In the genomic region with DNA sequence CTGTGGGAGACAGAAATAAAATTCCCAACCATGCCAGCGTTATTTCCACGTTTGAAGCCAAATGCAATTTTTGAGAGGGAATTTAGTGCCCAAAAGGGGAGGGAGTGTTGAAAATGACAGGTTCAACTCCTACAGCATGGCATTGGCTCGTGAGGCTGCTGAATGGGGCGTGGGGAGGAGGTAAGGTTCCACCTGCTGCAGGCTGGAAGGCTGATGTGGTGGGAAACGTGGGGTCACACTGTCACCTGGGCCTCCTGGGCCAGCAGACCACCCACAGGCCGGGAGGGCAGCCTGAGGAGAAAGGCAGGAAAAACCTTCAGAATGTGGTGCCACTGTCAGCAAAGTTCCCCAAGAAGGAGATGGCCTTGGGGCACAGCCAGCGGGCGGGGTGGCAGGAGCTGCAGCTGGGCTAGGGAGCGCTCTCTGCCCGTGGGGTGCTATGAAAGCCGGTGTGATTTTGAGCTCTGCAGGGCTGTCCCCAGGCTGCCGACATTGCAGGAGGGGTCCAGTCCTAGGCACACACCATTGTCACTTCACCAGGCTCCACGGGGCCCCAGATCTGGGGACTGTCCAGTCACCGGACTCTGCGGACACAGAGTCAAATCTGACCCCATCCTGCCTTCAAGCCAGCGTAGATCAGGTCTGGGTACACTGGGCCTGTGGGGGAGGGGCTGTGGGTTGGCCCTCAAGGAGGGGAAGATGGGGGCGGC, we compare ENCODE assay signal across 24 cellular contexts. TPM values are rescaled to one million over a fixed set of nuclear protein-coding genes. Genes with fewer than 3 reads are reported as not detected.
DNase-seq lines count a peak whose midpoint lies in the region; ATAC-seq, FAIRE-seq and TF ChIP-seq lines count a peak whose summit lies in the region.
"Had no signal": no experiment of that assay in that cellular context is flagged by ENCODE, and none has a peak within 500 bp of the region (broad histone marks: within the 10 kb centered on the region; RNA-seq: fewer than 3 reads in every experiment).

No MANE protein-coding gene starts in this region.

- DNase-seq in natural killer cell treated with Interleukin-12 subunit alpha and Interleukin-12 subunit beta and Interleukin-15 and Interleukin-18, amount 100 ng/mL, for 72 hours (ENCODE audit: low spot score) = no peak
- DNase-seq in natural killer cell (no peak), colonic mucosa (peak; percentile 13), pancreas (peak in 2 of 6 donors; percentile 58 to 60), activated gamma-delta T cell (lab: John Stamatoyannopoulos, UW) (no peak)
- no peak for DNase-seq in effector memory CD8-positive, alpha-beta T cell
- DNase-seq in CD4-positive, alpha-beta memory T cell = no peak
- DNase-seq in effector CD8-positive, alpha-beta T cell (lab: John Stamatoyannopoulos, UW) = no peak
- DNase-seq: activated CD4-positive, alpha-beta T cell treated with anti-CD3 and anti-CD28 coated beads, Interleukin-2, amount 50 U/mL, for 1 hour; brain microvascular endothelial cell; Calu3; esophagus squamous epithelium; gastrocnemius medialis; hypothalamus; NCI-H1092; NCI-H187 treated with DMSO at 0.1 percent for 48 hours; T-helper 9 cell; uterus had no signal

- H3K9me3 ChIP-seq in colonic mucosa = no peaks in the 10 kb centered on the region
- no peaks in the 10 kb centered on the region for H3K9me3 ChIP-seq in pancreas
- no peaks in the 10 kb centered on the region for H3K9me3 ChIP-seq in CD4-positive, alpha-beta memory T cell (ENCODE audit: control insufficient read depth in 1 of 2, low read length in 2 of 2)
- H3K9me3 ChIP-seq: esophagus squamous epithelium, gastrocnemius medialis, psoas muscle, uterus had no signal

- CTCF ChIA-PET in CD4-positive, alpha-beta memory T cell (lab: Charles Lee; ENCODE audit: partially characterized antibody) = no interaction called here

- no peaks in the 10 kb centered on the region for H3K9me3 Mint-ChIP-seq in natural killer cell treated with Interleukin-12 subunit alpha and Interleukin-12 subunit beta and Interleukin-15 and Interleukin-18, amount 100 ng/mL, for 72 hours
- no peaks in the 10 kb centered on the region for H3K9me3 Mint-ChIP-seq in natural killer cell
- H3K9me3 Mint-ChIP-seq in effector memory CD8-positive, alpha-beta T cell = no peaks in the 10 kb centered on the region
- H3K9me3 Mint-ChIP-seq in CD4-positive, alpha-beta memory T cell = peaks cover 0 to 7% (median 0%) of the 10 kb centered on the region in 8 donors
- H3K9me3 Mint-ChIP-seq: IgD-negative memory B cell had no signal

- no peak for TF ChIP-seq CTCF in natural killer cell (IDR thresholded peaks at IDR 0.05)
- no peak for TF ChIP-seq CTCF in colonic mucosa (IDR thresholded peaks at IDR 0.05)
- no peak for TF ChIP-seq CTCF in pancreas (IDR thresholded peaks at IDR 0.05)

- POLR2A ChIA-PET in CD4-positive, alpha-beta memory T cell (lab: Charles Lee; ENCODE audit: partially characterized antibody) = no interaction called here

- H3K27me3 Mint-ChIP-seq in natural killer cell treated with Interleukin-12 subunit alpha and Interleukin-12 subunit beta and Interleukin-15 and Interleukin-18, amount 100 ng/mL, for 72 hours = no peaks in the 10 kb centered on the region
- no peaks in the 10 kb centered on the region for H3K27me3 Mint-ChIP-seq in natural killer cell (ENCODE audit: low read depth in 2 of 2)
- peaks cover 0 to under 1% of the 10 kb centered on the region in 2 donors for H3K27me3 Mint-ChIP-seq in effector memory CD8-positive, alpha-beta T cell
- H3K27me3 Mint-ChIP-seq in CD4-positive, alpha-beta memory T cell = peaks cover 0 to 1% of the 10 kb centered on the region in 2 donors

- H3K27me3 ChIP-seq in colonic mucosa = no peaks in the 10 kb centered on the region
- H3K27me3 ChIP-seq in pancreas = no peaks in the 10 kb centered on the region
- H3K27me3 ChIP-seq in CD4-positive, alpha-beta memory T cell (ENCODE audit: insufficient read depth, low read length) = no peaks in the 10 kb centered on the region
- H3K27me3 ChIP-seq: brain microvascular endothelial cell, gastrocnemius medialis, uterus had no signal

- H3K36me3 Mint-ChIP-seq in natural killer cell treated with Interleukin-12 subunit alpha and Interleukin-12 subunit beta and Interleukin-15 and Interleukin-18, amount 100 ng/mL, for 72 hours = no peaks in the 10 kb centered on the region
- H3K36me3 Mint-ChIP-seq in natural killer cell = no peaks in the 10 kb centered on the region
- H3K36me3 Mint-ChIP-seq in effector memory CD8-positive, alpha-beta T cell (ENCODE audit: insufficient read depth) = no peaks in the 10 kb centered on the region
- no peaks in the 10 kb centered on the region for H3K36me3 Mint-ChIP-seq in CD4-positive, alpha-beta memory T cell
- H3K36me3 Mint-ChIP-seq: IgD-negative memory B cell had no signal

- no peak for FAIRE-seq in pancreas (lab: Jason Lieb, UNC)
- FAIRE-seq: colon, GM12891 had no signal

- no peak overlapping the region for H3K4me3 ChIP-seq in colonic mucosa
- no peak overlapping the region for H3K4me3 ChIP-seq in pancreas
- no peak overlapping the region for H3K4me3 ChIP-seq in CD4-positive, alpha-beta memory T cell (ENCODE audit: low read length in 2 of 2)
- H3K4me3 ChIP-seq: esophagus squamous epithelium, gastrocnemius medialis, psoas muscle, uterus had no signal

- no peaks in the 10 kb centered on the region for H3K36me3 ChIP-seq in colonic mucosa
- H3K36me3 ChIP-seq in pancreas = no peaks in the 10 kb centered on the region
- H3K36me3 ChIP-seq in CD4-positive, alpha-beta memory T cell (ENCODE audit: insufficient read depth, low read length) = no peaks in the 10 kb centered on the region
- H3K36me3 ChIP-seq: brain microvascular endothelial cell, esophagus squamous epithelium, gastrocnemius medialis, uterus had no signal

- WGBS in pancreas, 2 donors = 81 to 92% methylated on average over 17 of the region's 17 CpGs

- intact Hi-C loops in natural killer cell (cut with micrococcal nuclease) (no loop called here), colonic mucosa (cut with DNase I) (no loop called here), pancreas (cut with DNase I) (no loop called here)
- intact Hi-C loops in CD4-positive, alpha-beta memory T cell (cut with micrococcal nuclease) = no loop called here

- peak; percentile 9 to 43 for ATAC-seq in natural killer cell treated with Interleukin-12 subunit alpha and Interleukin-12 subunit beta and Interleukin-15 and Interleukin-18, amount 100 ng/mL, for 72 hours
- ATAC-seq in natural killer cell = no peak
- peak; percentile 19 to 63 (median 46) for ATAC-seq in pancreas
- ATAC-seq in effector memory CD8-positive, alpha-beta T cell (replicated peaks) = no peak

- H3K4me1 Mint-ChIP-seq in natural killer cell treated with Interleukin-12 subunit alpha and Interleukin-12 subunit beta and Interleukin-15 and Interleukin-18, amount 100 ng/mL, for 72 hours (ENCODE audit: low read depth in 2 of 2) = no peaks in the 10 kb centered on the region
- H3K4me1 Mint-ChIP-seq in natural killer cell = no peaks in the 10 kb centered on the region
- peaks cover 0 to 3% of the 10 kb centered on the region in 2 donors for H3K4me1 Mint-ChIP-seq in effector memory CD8-positive, alpha-beta T cell (ENCODE audit: low read depth in 2 of 2)
- H3K4me1 Mint-ChIP-seq in CD4-positive, alpha-beta memory T cell = no peaks in the 10 kb centered on the region

- H3K27ac Mint-ChIP-seq in natural killer cell treated with Interleukin-12 subunit alpha and Interleukin-12 subunit beta and Interleukin-15 and Interleukin-18, amount 100 ng/mL, for 72 hours = no peak overlapping the region
- H3K27ac Mint-ChIP-seq in natural killer cell = no peak overlapping the region
- peak overlapping the region in 1 of 2 donors; percentile 49 for H3K27ac Mint-ChIP-seq in effector memory CD8-positive, alpha-beta T cell
- H3K27ac Mint-ChIP-seq in CD4-positive, alpha-beta memory T cell = no peak overlapping the region
- H3K27ac Mint-ChIP-seq: endodermal cell, IgD-negative memory B cell had no signal

- H3K4me3 Mint-ChIP-seq in natural killer cell treated with Interleukin-12 subunit alpha and Interleukin-12 subunit beta and Interleukin-15 and Interleukin-18, amount 100 ng/mL, for 72 hours = no peak overlapping the region
- H3K4me3 Mint-ChIP-seq in natural killer cell = no peak overlapping the region
- H3K4me3 Mint-ChIP-seq in effector memory CD8-positive, alpha-beta T cell = no peak overlapping the region
- no peak overlapping the region for H3K4me3 Mint-ChIP-seq in CD4-positive, alpha-beta memory T cell
- H3K4me3 Mint-ChIP-seq: endodermal cell, IgD-negative memory B cell had no signal

- no peaks in the 10 kb centered on the region for H3K4me1 ChIP-seq in colonic mucosa
- H3K4me1 ChIP-seq in pancreas = peaks cover 0 to 12% (median 0%) of the 10 kb centered on the region in 3 donors
- H3K4me1 ChIP-seq in CD4-positive, alpha-beta memory T cell (ENCODE audit: insufficient read depth, low read length) = no peaks in the 10 kb centered on the region
- H3K4me1 ChIP-seq: esophagus squamous epithelium, uterus had no signal

- H3K9ac ChIP-seq in colonic mucosa (ENCODE audit: low read depth in 2 of 2, low read length in 2 of 2) = no peak overlapping the region

- H3K27ac ChIP-seq in colonic mucosa (no peak overlapping the region), pancreas (no peak overlapping the region)
- no peak overlapping the region for H3K27ac ChIP-seq in CD4-positive, alpha-beta memory T cell (ENCODE audit: low read depth, low read length)
- H3K27ac ChIP-seq: brain microvascular endothelial cell, C4-2B, esophagus squamous epithelium, uterus had no signal

RNA-seq across cellular contexts. Expression of gene MSANTD1, which starts 19.6 kb away (rescaled TPM):
- total RNA-seq in natural killer cell treated with Interleukin-12 subunit alpha and Interleukin-12 subunit beta and Interleukin-15 and Interleukin-18, amount 100 ng/mL, for 72 hours = 1 to 10 TPM; 1.8 to 2.0 TPM
- 1 to 10 TPM in 2 of 3 donors, under 1 TPM in 1; 0.54 to 2.2 (median 1.8) TPM for total RNA-seq in natural killer cell
- 1 to 10 TPM in 1 of 2 donors, under 1 TPM in 1; 0.40 to 1.3 TPM for total RNA-seq in colonic mucosa
- 1 to 10 TPM in 2 of 6 donors, under 1 TPM in 4; 0.54 to 1.6 (median 0.88) TPM for total RNA-seq in pancreas
- polyA plus RNA-seq in pancreas = 1 to 10 TPM; 1.3 to 2.9 TPM
- 1 to 10 TPM; 2.0 to 2.2 TPM for total RNA-seq in CD4-positive, alpha-beta memory T cell
- under 1 TPM in 1 of 2 donors, not detected in 1; 0.08 TPM for polyA plus RNA-seq in CD4-positive, alpha-beta memory T cell
- polyA plus RNA-seq: IgD-negative memory B cell had no signal

RNA-seq across cellular contexts. Expression of gene RGS12, which starts 24.3 kb away (rescaled TPM):
- 1 to 10 TPM; 1.9 to 7.0 TPM for total RNA-seq in natural killer cell treated with Interleukin-12 subunit alpha and Interleukin-12 subunit beta and Interleukin-15 and Interleukin-18, amount 100 ng/mL, for 72 hours
- 10 to 100 TPM; 10.5 to 12.3 (median 10.6) TPM for total RNA-seq in natural killer cell
- total RNA-seq in colonic mucosa = 10 to 100 TPM; 18.0 to 25.7 TPM
- 10 to 100 TPM in 2 of 6 donors, 1 to 10 TPM in 4; 4.6 to 19.4 (median 8.3) TPM for total RNA-seq in pancreas
- polyA plus RNA-seq in pancreas = 10 to 100 TPM; 21.3 to 21.6 TPM
- 10 to 100 TPM in 1 of 2 experiments, 1 to 10 TPM in 1; 9.7 to 10.6 TPM for total RNA-seq in CD4-positive, alpha-beta memory T cell
- 1 to 10 TPM in 1 of 2 donors, under 1 TPM in 1; 0.93 to 2.3 TPM for polyA plus RNA-seq in CD4-positive, alpha-beta memory T cell

Comparison
In these comparisons a context has a peak if more than half of its experiments do, and no peak if none do; other contexts are left out.
1. ATAC-seq: peak in natural killer cell treated with Interleukin-12 subunit alpha and Interleukin-12 subunit beta and Interleukin-15 and Interleukin-18, amount 100 ng/mL, for 72 hours (2 of 2) and pancreas (4 of 4); none in natural killer cell (0 of 3) and effector memory CD8-positive, alpha-beta T cell (single experiment).